8 cellular contexts compared by ENCODE assay signal in genomic region chr14:24160850-24161804, GRCh38. TPM values are rescaled to one million over a fixed set of nuclear protein-coding genes. Genes with fewer than 3 reads are reported as not detected.
DNase-seq lines count a peak whose midpoint lies in the region; ATAC-seq and TF ChIP-seq lines count a peak whose summit lies in the region.

Gene IRF9, plus strand, starts transcription at chr14:24161265. Its CDS starts 880 bp downstream, at chr14:24162145.

- 0% methylated on average over 12 of the region's 12 CpGs for WGBS in prostate gland
- under 1% methylated on average over 12 of the region's 12 CpGs for WGBS in urinary bladder

- H3K4me1 Mint-ChIP-seq in T-helper 1 cell treated with Interleukin-12 subunit alpha and Interleukin-12 subunit beta and Interleukin-4 antibody, amounts not matched to agents 30 μg/mL and 1 μg/mL, for 36 hours (ENCODE audit: low read depth), result peaks cover 42% of the 10 kb centered on the region

- intact Hi-C loops in left ventricle myocardium inferior (cut with micrococcal nuclease), result no loop called here
- intact Hi-C loops in prostate gland (cut with DNase I), result loop anchor here (5.0 kb wide), 1 partner anchor 149 kb away; no protein-coding TSS in a partner anchor

- no peaks in the 10 kb centered on the region for H3K9me3 ChIP-seq in left ventricle myocardium inferior (replicated peaks)
- no peaks in the 10 kb centered on the region for H3K9me3 ChIP-seq in prostate gland

- peaks cover 80% of the 10 kb centered on the region for H3K36me3 Mint-ChIP-seq in T-helper 1 cell treated with Interleukin-12 subunit alpha and Interleukin-12 subunit beta and Interleukin-4 antibody, amounts not matched to agents 30 μg/mL and 1 μg/mL, for 36 hours (ENCODE audit: low read depth)

- H3K36me3 ChIP-seq in left ventricle myocardium inferior (peaks cover 77% of the 10 kb centered on the region), prostate gland (peaks cover 15 to 19% of the 10 kb centered on the region in 2 donors), urinary bladder (ENCODE audit: insufficient read depth) (no peaks in the 10 kb centered on the region)

- H3K9me3 Mint-ChIP-seq in T-helper 1 cell treated with Interleukin-12 subunit alpha and Interleukin-12 subunit beta and Interleukin-4 antibody, amounts not matched to agents 30 μg/mL and 1 μg/mL, for 36 hours, result no peaks in the 10 kb centered on the region

- no peaks in the 10 kb centered on the region for H3K27me3 Mint-ChIP-seq in T-helper 1 cell treated with Interleukin-12 subunit alpha and Interleukin-12 subunit beta and Interleukin-4 antibody, amounts not matched to agents 30 μg/mL and 1 μg/mL, for 36 hours (ENCODE audit: low read depth)

- peak within 1 kb of the TSS; percentile 99 for H3K27ac Mint-ChIP-seq in T-helper 1 cell treated with Interleukin-12 subunit alpha and Interleukin-12 subunit beta and Interleukin-4 antibody, amounts not matched to agents 30 μg/mL and 1 μg/mL, for 36 hours

- TF ChIP-seq POLR2A in GM15510 (IDR thresholded peaks at IDR 0.05; ENCODE audit: borderline replicate concordance, extremely low read depth, insufficient read length), result peak; percentile 92
- TF ChIP-seq POLR2A in prostate gland (IDR thresholded peaks at IDR 0.05), result peak; percentile 68

- ATAC-seq in HG02885 (IDR thresholded peaks at IDR 0.05; ENCODE audit: poor library complexity, unreplicated experiment), result peak; percentile 87

- peak; percentile 98 for TF ChIP-seq CTCF in left ventricle myocardium inferior (IDR thresholded peaks at IDR 0.05; ENCODE audit: borderline replicate concordance)
- peak; percentile 95 to 99 (median 98) for TF ChIP-seq CTCF in prostate gland (IDR thresholded peaks at IDR 0.05)

- H3K27ac ChIP-seq in left ventricle myocardium inferior (replicated peaks) (peak within 1 kb of the TSS; percentile 98), prostate gland (peak within 1 kb of the TSS; percentile 92 to 96), urinary bladder (ENCODE audit: low read depth) (peak within 1 kb of the TSS; percentile 88)

- DNase-seq in NCI-H1694 (lab: John Stamatoyannopoulos, UW) (peak; percentile 94), amniotic stem cell (lab: John Stamatoyannopoulos, UW) (peak; percentile 92), left ventricle myocardium inferior (peak; percentile 95), prostate gland (ENCODE audit: low spot score) (peak; percentile 95)

- H3K4me3 ChIP-seq in left ventricle myocardium inferior, result peak within 1 kb of the TSS; percentile 75
- H3K4me3 ChIP-seq in prostate gland, result peak within 1 kb of the TSS; percentile 42 to 52
- H3K4me3 ChIP-seq in urinary bladder (ENCODE audit: low read depth, low read length), result peak within 1 kb of the TSS; percentile 66

- no peaks in the 10 kb centered on the region for H3K27me3 ChIP-seq in left ventricle myocardium inferior (ENCODE audit: low read depth)
- no peaks in the 10 kb centered on the region for H3K27me3 ChIP-seq in prostate gland (replicated peaks; ENCODE audit: insufficient read depth)

- H3K4me1 ChIP-seq in left ventricle myocardium inferior, result peaks cover 45% of the 10 kb centered on the region
- peaks cover 11% of the 10 kb centered on the region for H3K4me1 ChIP-seq in prostate gland (replicated peaks)
- no peaks in the 10 kb centered on the region for H3K4me1 ChIP-seq in urinary bladder (ENCODE audit: insufficient read depth)

- peak within 1 kb of the TSS; percentile 97 for H3K4me3 Mint-ChIP-seq in T-helper 1 cell treated with Interleukin-12 subunit alpha and Interleukin-12 subunit beta and Interleukin-4 antibody, amounts not matched to agents 30 μg/mL and 1 μg/mL, for 36 hours

RNA-seq across cellular contexts. Expression of gene IRF9, which starts in this region (rescaled TPM):
- total RNA-seq in left ventricle myocardium inferior (24.0 TPM), prostate gland (10 to 100 TPM; 61.5 to 82.9 TPM), urinary bladder (56.8 TPM)
- 106 TPM for polyA plus RNA-seq in urinary bladder

Comparison
In these comparisons a context has a peak if more than half of its experiments do, and no peak if none do; other contexts are left out.
1. Peak in every context shown above with its lines: DNase-seq, ATAC-seq, H3K4me3 ChIP-seq and H3K27ac ChIP-seq.